Comparison of ENCODE assay signal across 9 cellular contexts in the genomic region with DNA sequence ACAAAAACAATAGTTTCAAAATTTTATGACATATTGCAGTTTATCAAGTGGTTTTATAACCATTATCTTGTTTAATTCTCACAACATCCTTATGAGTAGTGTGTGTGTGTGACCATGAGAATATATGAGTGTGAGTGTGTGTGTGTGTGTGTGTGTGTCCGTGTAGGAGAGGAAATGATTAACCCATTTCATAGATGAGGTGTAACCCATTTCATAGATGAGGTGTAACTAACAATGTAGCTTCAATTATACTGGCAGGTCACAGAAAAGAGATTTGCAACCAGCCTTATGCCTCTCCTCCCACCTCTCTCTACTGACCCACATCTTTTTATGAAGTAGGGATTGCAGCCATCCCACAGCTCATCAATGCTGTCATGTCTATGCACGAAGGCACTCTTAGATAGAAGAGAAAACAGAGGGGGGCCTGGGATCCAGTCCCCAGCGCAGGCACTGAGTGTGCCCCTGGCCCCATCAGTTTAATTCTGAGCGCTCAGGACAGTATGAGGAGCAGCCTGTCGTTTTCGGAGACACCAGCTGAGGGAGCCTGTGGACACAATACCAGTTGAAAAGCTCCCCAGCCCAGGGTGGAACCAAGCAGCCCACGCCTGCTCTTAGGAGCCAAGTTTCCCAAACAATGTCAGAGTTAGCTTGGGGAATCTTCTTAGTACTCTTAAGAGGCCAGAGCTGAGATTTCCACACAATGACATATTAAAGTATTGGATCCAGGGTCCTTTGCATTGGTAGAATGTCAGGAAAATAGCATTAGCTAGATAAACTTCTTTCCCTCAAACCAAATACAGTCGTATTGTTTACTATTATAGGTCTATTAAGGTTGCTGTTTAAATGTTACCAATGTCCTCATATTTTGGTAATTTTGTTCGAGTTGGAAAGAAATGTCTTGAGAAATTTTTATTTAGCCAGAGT.
A peak's percentile ranks its signal among the peaks of the same experiment; 100 is the strongest.
DNase-seq lines count a peak whose midpoint lies in the region; ATAC-seq and TF ChIP-seq lines count a peak whose summit lies in the region.
"Had no signal": no experiment of that assay in that cellular context is flagged by ENCODE, and none has a peak within 500 bp of the region (broad histone marks: within the 10 kb centered on the region; RNA-seq: fewer than 3 reads in every experiment).

No MANE protein-coding gene starts in this region.

- no peaks in the 10 kb centered on the region for H3K27me3 ChIP-seq in gastroesophageal sphincter
- no peaks in the 10 kb centered on the region for H3K27me3 ChIP-seq in ovary

- TF ChIP-seq POLR2A in gastroesophageal sphincter (IDR thresholded peaks at IDR 0.05) (no peak), ovary (IDR thresholded peaks at IDR 0.05) (no peak)

- peak; percentile 75 for DNase-seq in AG08395 (ENCODE audit: low spot score)
- DNase-seq in NCI-H1694 treated with DMSO at 0.1 percent for 48 hours (lab: John Stamatoyannopoulos, UW) = peak; percentile 41
- DNase-seq in activated CD4-positive, alpha-beta memory T cell treated with anti-CD3 and anti-CD28 coated beads, Interleukin-2, amount 10 ng/mL, durations not matched to agents 7 days and 5 days = peak; percentile 18
- peak; percentile 77 to 85 (median 82) for DNase-seq in ovary

- H3K27me3 Mint-ChIP-seq in activated CD4-positive, alpha-beta memory T cell treated with anti-CD3 and anti-CD28 coated beads, Interleukin-2, amount 10 ng/mL, durations not matched to agents 7 days and 5 days = peaks cover 15% of the 10 kb centered on the region

- CTCF ChIA-PET in activated CD4-positive, alpha-beta memory T cell treated with anti-CD3 and anti-CD28 coated beads, Interleukin-2, amount 10 ng/mL, durations not matched to agents 7 days and 5 days (lab: Charles Lee) = interaction anchor here (0.7 to 1.5 kb wide), 5 partner anchors 8 to 336 kb away, joined by 3 to 10 read pairs (median 4); no protein-coding TSS in a partner anchor

- TF ChIP-seq EP300 in gastroesophageal sphincter (IDR thresholded peaks at IDR 0.05) = no peak
- no peak for TF ChIP-seq EP300 in ovary (IDR thresholded peaks at IDR 0.05)

- H3K4me1 ChIP-seq in gastroesophageal sphincter (peaks cover 6 to 30% (median 8%) of the 10 kb centered on the region in 3 donors), ovary (ENCODE audit: insufficient read depth) (no peaks in the 10 kb centered on the region)

- peak overlapping the region in 3 of 4 donors; percentile 12 to 33 (median 30) for H3K27ac ChIP-seq in gastroesophageal sphincter
- H3K27ac ChIP-seq in ovary = no peak overlapping the region
- H3K27ac ChIP-seq: neutrophil had no signal

- TF ChIP-seq CTCF in gastroesophageal sphincter (IDR thresholded peaks at IDR 0.05) (peak; percentile 57 to 87 (median 84)), ovary (IDR thresholded peaks at IDR 0.05) (peak; percentile 7 to 58 (median 55))

- no peaks in the 10 kb centered on the region for H3K36me3 Mint-ChIP-seq in activated CD4-positive, alpha-beta memory T cell treated with anti-CD3 and anti-CD28 coated beads, Interleukin-2, amount 10 ng/mL, durations not matched to agents 7 days and 5 days (ENCODE audit: low read depth)

- H3K9me3 Mint-ChIP-seq in activated CD4-positive, alpha-beta memory T cell treated with anti-CD3 and anti-CD28 coated beads, Interleukin-2, amount 10 ng/mL, durations not matched to agents 7 days and 5 days = no peaks in the 10 kb centered on the region

- H3K4me1 Mint-ChIP-seq in activated CD4-positive, alpha-beta memory T cell treated with anti-CD3 and anti-CD28 coated beads, Interleukin-2, amount 10 ng/mL, durations not matched to agents 7 days and 5 days = no peaks in the 10 kb centered on the region

- WGBS in gastroesophageal sphincter (ENCODE audit: low coverage in 1 of 2), 2 donors = 19 to 32% methylated on average over 4 to 9 of the region's 9 CpGs
- 11 to 15% (median 14%) methylated on average over 9 of the region's 9 CpGs for WGBS in ovary, 3 donors

- no peak overlapping the region for H3K27ac Mint-ChIP-seq in activated CD4-positive, alpha-beta memory T cell treated with anti-CD3 and anti-CD28 coated beads, Interleukin-2, amount 10 ng/mL, durations not matched to agents 7 days and 5 days

- H3K9me3 ChIP-seq in gastroesophageal sphincter = no peaks in the 10 kb centered on the region
- H3K9me3 ChIP-seq in ovary = no peaks in the 10 kb centered on the region
- H3K9me3 ChIP-seq: neutrophil had no signal

- POLR2A ChIA-PET in activated CD4-positive, alpha-beta memory T cell treated with anti-CD3 and anti-CD28 coated beads, Interleukin-2, amount 10 ng/mL, durations not matched to agents 7 days and 5 days (lab: Charles Lee) = no interaction called here

- ATAC-seq in GM18502 (IDR thresholded peaks at IDR 0.05; ENCODE audit: poor library complexity, unreplicated experiment) = peak; percentile 92
- peak; percentile 82 for ATAC-seq in HG02852 (IDR thresholded peaks at IDR 0.05; ENCODE audit: unreplicated experiment)
- peak; percentile 91 for ATAC-seq in gastroesophageal sphincter
- ATAC-seq in GM18519 (IDR thresholded peaks at IDR 0.05; ENCODE audit: low FRiP score, unreplicated experiment) = no peak

- H3K4me3 Mint-ChIP-seq in activated CD4-positive, alpha-beta memory T cell treated with anti-CD3 and anti-CD28 coated beads, Interleukin-2, amount 10 ng/mL, durations not matched to agents 7 days and 5 days = no peak overlapping the region

- H3K4me3 ChIP-seq in gastroesophageal sphincter (no peak overlapping the region), ovary (no peak overlapping the region)

- intact Hi-C loops in ovary (cut with DNase I) = loop anchor here in 1 of 4 donors (5.0 to 10.0 kb wide), 2 partner anchors 129 to 337 kb away; no protein-coding TSS in a partner anchor

- no peaks in the 10 kb centered on the region for H3K36me3 ChIP-seq in gastroesophageal sphincter
- H3K36me3 ChIP-seq in ovary = no peaks in the 10 kb centered on the region
- H3K36me3 ChIP-seq: neutrophil had no signal

Comparison
In these comparisons a context has a peak if more than half of its experiments do, and no peak if none do; other contexts are left out.
1. DNase-seq: peak in every context shown above with its lines; median percentile 82 in ovary; 75 in AG08395; 41 in NCI-H1694 treated with DMSO at 0.1 percent for 48 hours; 18 in activated CD4-positive, alpha-beta memory T cell treated with anti-CD3 and anti-CD28 coated beads, Interleukin-2, amount 10 ng/mL, durations not matched to agents 7 days and 5 days.
2. H3K27ac ChIP-seq: peak in gastroesophageal sphincter (3 of 4); none in ovary (0 of 2).